Comparison of ENCODE assay signal across 29 cellular contexts in genomic region chr1:182291584-182292192, GRCh38.
DNase-seq lines count a peak whose midpoint lies in the region; ATAC-seq, FAIRE-seq and TF ChIP-seq lines count a peak whose summit lies in the region.
"Had no signal": no experiment of that assay in that cellular context is flagged by ENCODE, and none has a peak within 500 bp of the region (broad histone marks: within the 10 kb centered on the region; RNA-seq: fewer than 3 reads in every experiment).

No MANE protein-coding gene starts in this region.

- no peak for TF ChIP-seq RAD21 in HepG2 (CRISPR knock-in tag; IDR thresholded peaks at IDR 0.05)

- H3K9ac ChIP-seq in HepG2 (ENCODE audit: insufficient read depth, low read depth, low read length) (peak overlapping the region; percentile 84), skeletal muscle tissue (ENCODE audit: low read depth in 1 of 3, low read length in 3 of 3) (peak overlapping the region in 2 of 3 donors; percentile 18 to 52)
- H3K9ac ChIP-seq: parathyroid adenoma had no signal

- intact Hi-C loops in esophagus muscularis mucosa (cut with DNase I) (loop anchor here (2.0 to 10.0 kb wide), 4 partner anchors 57 to 144 kb away; partner anchors contain the start of gene GLUL), HepG2 (cut with micrococcal nuclease; ENCODE audit: unreplicated experiment) (no loop called here)

- WGBS in esophagus muscularis mucosa, result 86% methylated on average over 3 of the region's 3 CpGs
- WGBS in HepG2 (ENCODE audit: low lambda C conversion rate), result 0% methylated on average over 2 of the region's 3 CpGs

- H3K36me3 ChIP-seq in esophagus muscularis mucosa (no peaks in the 10 kb centered on the region), HepG2 (replicated peaks in 1 of 2; ENCODE audit: control insufficient read depth in 1 of 2, insufficient read depth in 2 of 2, low read length in 2 of 2) (no peaks in the 10 kb centered on the region), skeletal muscle tissue (ENCODE audit: control insufficient read depth in 3 of 3, insufficient read depth in 3 of 3, low read length in 3 of 3) (no peaks in the 10 kb centered on the region)
- H3K36me3 ChIP-seq: cardiac muscle cell, left lung, Peyer's patch, tibial nerve, WERI-Rb-1 had no signal

- H3K27me3 ChIP-seq in esophagus muscularis mucosa, result no peaks in the 10 kb centered on the region
- H3K27me3 ChIP-seq in HepG2 (ENCODE audit: control insufficient read depth in 1 of 2, insufficient read depth in 2 of 2, low read length in 2 of 2), result no peaks in the 10 kb centered on the region
- no peaks in the 10 kb centered on the region for H3K27me3 ChIP-seq in skeletal muscle tissue (ENCODE audit: control insufficient read depth in 3 of 3, insufficient read depth in 3 of 3, low read length in 3 of 3)
- H3K27me3 ChIP-seq: cardiac muscle cell, left lung, Peyer's patch, tibial nerve had no signal

- CTCF ChIA-PET in HepG2 (lab: Yijun Ruan, JAX; ENCODE audit: low intra/inter-chr PET ratio, low total read pairs), result no interaction called here

- BruUV-seq in HepG2 (replicated peaks; lab: Mats Ljungman, UMichigan), result TSS peak; percentile 71

- DNase-seq in RPMI7951 (ENCODE audit: low read depth) (peak; percentile 8), esophagus muscularis mucosa (ENCODE audit: extremely low spot score) (no peak), HepG2 (ENCODE audit: low spot score) (peak; percentile 87), HPDE6-E6E7 (ENCODE audit: extremely low spot score) (no peak), urothelium cell line (ENCODE audit: low spot score) (no peak)
- DNase-seq: activated CD4-positive, alpha-beta T cell treated with anti-CD3 and anti-CD28 coated beads, Interleukin-2, amount 50 U/mL, for 1 hour; activated CD8-positive, alpha-beta memory T cell treated with anti-CD3 and anti-CD28 coated beads, Interleukin-2, amount 10 ng/mL, durations not matched to agents 7 days and 5 days; activated naive CD4-positive, alpha-beta T cell treated with anti-CD3 and anti-CD28 coated beads, Interleukin-2, amount 10 ng/mL, durations not matched to agents 7 days and 5 days; amygdala; CD4-positive, CD25-positive, alpha-beta regulatory T cell; DMS 273 treated with DMSO at 0.1 percent for 48 hours; KG1; left lung; midbrain; NCI-H1694; NCI-H526 treated with DMSO at 0.1 percent for 48 hours; nephron progenitor cell; Peyer's patch; stimulated activated CD8-positive, alpha-beta memory T cell treated with anti-CD3 and anti-CD28 coated beads, Interleukin-4, amount 100 ng/mL, for 48 hours; WERI-Rb-1 had no signal

- no peaks in the 10 kb centered on the region for H3K79me2 ChIP-seq in HepG2 (ENCODE audit: insufficient read depth, low read length)
- H3K79me2 ChIP-seq: parathyroid adenoma had no signal

- H4K20me1 ChIP-seq in HepG2 (ENCODE audit: insufficient read depth, low read length), result no peaks in the 10 kb centered on the region

- no peak overlapping the region for H3K4me3 ChIP-seq in esophagus muscularis mucosa
- H3K4me3 ChIP-seq in HepG2 (replicated peaks in 1 of 3; ENCODE audit: insufficient read depth in 1 of 3, low read depth in 2 of 3, low read length in 3 of 3), result peak overlapping the region; percentile 11 to 56 (median 41); a peak in 4 of 6 replicates
- peak overlapping the region in 1 of 3 donors; percentile 31 for H3K4me3 ChIP-seq in skeletal muscle tissue (ENCODE audit: low read length in 3 of 3)
- H3K4me3 ChIP-seq: cardiac muscle cell, GM23338, left lung, Peyer's patch, SK-N-MC, tibial nerve had no signal

- TF ChIP-seq POLR2A in esophagus muscularis mucosa (IDR thresholded peaks at IDR 0.05; ENCODE audit: low read depth) (no peak), HepG2 (IDR thresholded peaks at IDR 0.05; ENCODE audit: insufficient read depth in 1 of 2, low read depth in 2 of 2, low read length in 2 of 2) (no peak)

- TF ChIP-seq EP300 in esophagus muscularis mucosa (IDR thresholded peaks at IDR 0.05), result no peak
- TF ChIP-seq EP300 in HepG2 (IDR thresholded peaks at IDR 0.05; ENCODE audit: low read depth in 2 of 2, low read length in 2 of 2), result peak in 1 of 2 experiments; percentile 95; a peak in 2 of 4 replicates
- peak; percentile 27; the same call in 1 of the 2 replicates for TF ChIP-seq EP300 in HepG2 (CRISPR knock-in tag; IDR thresholded peaks at IDR 0.05; ENCODE audit: borderline replicate concordance)

- POLR2A ChIA-PET in HepG2 (lab: Yijun Ruan, JAX), result interaction anchor here (0.7 to 9.3 kb wide), 27 partner anchors 9 to 171 kb away, joined by 3 to 260 read pairs (median 4); partner anchors contain the start of gene GLUL

- H3K4me1 ChIP-seq in esophagus muscularis mucosa (peaks cover 15 to 49% (median 35%) of the 10 kb centered on the region in 4 donors), HepG2 (ENCODE audit: insufficient read depth, low read length) (peaks cover 96% of the 10 kb centered on the region), skeletal muscle tissue (ENCODE audit: control insufficient read depth in 3 of 3, insufficient read depth in 3 of 3, low read length in 3 of 3) (peaks cover 36 to 53% (median 41%) of the 10 kb centered on the region in 3 donors)
- H3K4me1 ChIP-seq: left lung, parathyroid adenoma, Peyer's patch had no signal

- no peak overlapping the region for H2AFZ ChIP-seq in HepG2 (ENCODE audit: low read length)
- H2AFZ ChIP-seq: GM23338, parathyroid adenoma had no signal

- in situ Hi-C loops in HepG2 (cut with HindIII; ENCODE audit: extremely low pct_ligation_motif_present, low pct_unique_long_range_greater_than_20kb), result no loop called here

- H3K27ac ChIP-seq in esophagus muscularis mucosa (replicated peaks in 1 of 4), result peak overlapping the region; percentile 71 to 86 (median 82)
- peak overlapping the region; percentile 97 for H3K27ac ChIP-seq in HepG2 (ENCODE audit: extremely low read length, insufficient read depth, low read length)
- peak overlapping the region; percentile 84 for H3K27ac ChIP-seq in skeletal muscle tissue (ENCODE audit: low read depth, low read length)
- H3K27ac ChIP-seq: cardiac muscle cell, left lung, parathyroid adenoma, SK-N-MC, WERI-Rb-1 had no signal

- H3K9me3 ChIP-seq in esophagus muscularis mucosa (no peaks in the 10 kb centered on the region), HepG2 (ENCODE audit: low read length) (no peaks in the 10 kb centered on the region), skeletal muscle tissue (ENCODE audit: control insufficient read depth in 3 of 3, low read length in 3 of 3) (no peaks in the 10 kb centered on the region)
- H3K9me3 ChIP-seq: left lung, Peyer's patch, tibial nerve had no signal

- ATAC-seq in HepG2, result peak; percentile 70
- ATAC-seq in HG02885 (IDR thresholded peaks at IDR 0.05; ENCODE audit: poor library complexity, unreplicated experiment), result no peak
- no peak for ATAC-seq in GM18520 (IDR thresholded peaks at IDR 0.05; ENCODE audit: unreplicated experiment)
- ATAC-seq: activated CD8-positive, alpha-beta memory T cell treated with anti-CD3 and anti-CD28 coated beads, Interleukin-2, amount 10 ng/mL, durations not matched to agents 7 days and 5 days; GM23338; left lung had no signal

- TF ChIP-seq CTCF in esophagus muscularis mucosa (IDR thresholded peaks at IDR 0.05) (no peak), HepG2 (CRISPR knock-in tag; IDR thresholded peaks at IDR 0.05) (no peak; the same call in 1 of the 2 replicates)

- peak overlapping the region; percentile 85 for H3K4me2 ChIP-seq in HepG2 (ENCODE audit: low read depth, low read length)
- H3K4me2 ChIP-seq: GM23338 had no signal

- FAIRE-seq in HepG2 (lab: Jason Lieb, UNC), result peak; percentile 88
- FAIRE-seq in urothelium cell line (lab: Jason Lieb, UNC), result no peak
- FAIRE-seq: endometrium had no signal

TF ChIP-seq in HepG2, 621 proteins besides CTCF, POLR2A, EP300 and RAD21 (continues in another document):
- TF ChIP-seq ZNF7 (CRISPR knock-in tag; IDR thresholded peaks at IDR 0.05), result peak; percentile 76
- TF ChIP-seq RBFOX2 (IDR thresholded peaks at IDR 0.05; ENCODE audit: low read depth, low read length), result no peak
- 0 out of 2 replicates have a peak, but pooled peaks have one; percentile 61 for TF ChIP-seq KDM3A (CRISPR knock-in tag; IDR thresholded peaks at IDR 0.05; ENCODE audit: low read depth)
- TF ChIP-seq ZNF616 (CRISPR knock-in tag; IDR thresholded peaks at IDR 0.05; ENCODE audit: low read depth), result no peak
- no peak for TF ChIP-seq ZNF619 (CRISPR knock-in tag; IDR thresholded peaks at IDR 0.05)
- no peak; the same call in 1 of the 2 replicates for TF ChIP-seq ZNF414 (CRISPR knock-in tag; IDR thresholded peaks at IDR 0.05)
- peak; percentile 82; the same call in 1 of the 2 replicates for TF ChIP-seq ZNF615 (CRISPR knock-in tag; IDR thresholded peaks at IDR 0.05; ENCODE audit: borderline replicate concordance)
- peak; percentile 78 for TF ChIP-seq CREM (IDR thresholded peaks at IDR 0.05)
- TF ChIP-seq CREM (CRISPR knock-in tag; IDR thresholded peaks at IDR 0.05), result no peak
- TF ChIP-seq FOXA1 (IDR thresholded peaks at IDR 0.05), result no peak
- TF ChIP-seq FOXA1 (CRISPR knock-in tag; IDR thresholded peaks at IDR 0.05), result peak; percentile 84
- no peak for TF ChIP-seq SAFB2 (CRISPR knock-in tag; IDR thresholded peaks at IDR 0.05; ENCODE audit: borderline replicate concordance, low read depth)
- no peak for TF ChIP-seq ZNF672 (CRISPR knock-in tag; IDR thresholded peaks at IDR 0.05)
- TF ChIP-seq MAFK (conservative IDR thresholded peaks at IDR 0.05 in 1 of 2, IDR thresholded peaks at IDR 0.05 in 1 of 2; ENCODE audit: low read length in 2 of 2), result no peak

Comparison
In these comparisons a context has a peak if more than half of its experiments do, and no peak if none do; other contexts are left out.
1. DNase-seq: peak in RPMI7951 (single experiment) and HepG2 (single experiment); none in esophagus muscularis mucosa (single experiment), HPDE6-E6E7 (single experiment) and urothelium cell line (single experiment).
2. H3K4me3 ChIP-seq: peak in HepG2 (3 of 3); none in esophagus muscularis mucosa (0 of 4).
3. Peak in every context shown above with its lines, with median percentiles within 50 percentile points of each other: H3K27ac ChIP-seq.